In the genomic region with DNA sequence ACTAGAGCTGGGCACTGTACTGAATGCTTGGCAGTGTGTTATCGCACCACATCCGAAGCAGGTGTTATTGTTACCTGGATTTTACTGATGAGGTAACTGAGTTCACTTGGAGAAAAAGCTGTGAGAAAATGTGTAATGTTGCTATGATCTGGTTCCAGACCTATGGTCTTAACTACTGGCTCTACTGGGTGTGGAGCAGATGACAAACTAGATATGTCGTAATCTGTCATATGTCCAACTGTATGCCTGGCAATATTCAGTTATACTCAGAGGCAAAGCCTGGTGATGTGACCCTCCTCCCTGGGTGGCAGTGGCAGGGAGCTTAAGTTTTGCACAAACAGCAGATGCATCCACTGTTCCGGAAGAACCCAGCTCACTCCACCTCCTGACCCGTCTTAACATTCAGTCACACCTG, we compare ENCODE assay signal across 8 cellular contexts. TPM values are rescaled to one million over a fixed set of nuclear protein-coding genes. Genes with fewer than 3 reads are reported as not detected.
DNase-seq lines count a peak whose midpoint lies in the region; ATAC-seq and TF ChIP-seq lines count a peak whose summit lies in the region.

No MANE protein-coding gene starts in this region.

- peaks cover 24% of the 10 kb centered on the region for H3K4me1 Mint-ChIP-seq in activated CD8-positive, alpha-beta T cell treated with anti-CD3 and anti-CD28 coated beads for 36 hours (ENCODE audit: low read depth)
- peaks cover 24% of the 10 kb centered on the region for H3K4me1 Mint-ChIP-seq in stimulated activated naive CD8-positive, alpha-beta T cell treated with anti-CD3 and anti-CD28 coated beads, Interleukin-15, Interleukin-2, amounts not matched to agents 100 ng/mL and 50 ng/mL, for 24 hours (ENCODE audit: low read depth)

- TF ChIP-seq CTCF in BE2C (IDR thresholded peaks at IDR 0.05; ENCODE audit: low read depth, low read length) (no peak), hepatocyte (IDR thresholded peaks at IDR 0.05; ENCODE audit: poor library complexity) (no peak)
- no peak for TF ChIP-seq CTCF in activated CD8-positive, alpha-beta T cell treated with anti-CD3 and anti-CD28 coated beads for 36 hours (IDR thresholded peaks at IDR 0.05)

- peak; percentile 26 for ATAC-seq in activated CD8-positive, alpha-beta T cell treated with anti-CD3 and anti-CD28 coated beads for 36 hours
- ATAC-seq in HG03469 (IDR thresholded peaks at IDR 0.05; ENCODE audit: unreplicated experiment): no peak
- ATAC-seq in HG02571 (IDR thresholded peaks at IDR 0.05; ENCODE audit: unreplicated experiment): no peak

- peaks cover 5% of the 10 kb centered on the region for H3K79me2 ChIP-seq in hepatocyte

- peak overlapping the region; percentile 24 for H3K4me2 ChIP-seq in hepatocyte

- no peak overlapping the region for H3K4me3 Mint-ChIP-seq in activated CD8-positive, alpha-beta T cell treated with anti-CD3 and anti-CD28 coated beads for 36 hours
- H3K4me3 Mint-ChIP-seq in stimulated activated naive CD8-positive, alpha-beta T cell treated with anti-CD3 and anti-CD28 coated beads, Interleukin-15, Interleukin-2, amounts not matched to agents 100 ng/mL and 50 ng/mL, for 24 hours: peak overlapping the region; percentile 73

- H3K9me3 ChIP-seq in BE2C (no peaks in the 10 kb centered on the region), hepatocyte (ENCODE audit: low read depth) (no peaks in the 10 kb centered on the region)

- no peaks in the 10 kb centered on the region for H3K9me3 Mint-ChIP-seq in activated CD8-positive, alpha-beta T cell treated with anti-CD3 and anti-CD28 coated beads for 36 hours
- H3K9me3 Mint-ChIP-seq in stimulated activated naive CD8-positive, alpha-beta T cell treated with anti-CD3 and anti-CD28 coated beads, Interleukin-15, Interleukin-2, amounts not matched to agents 100 ng/mL and 50 ng/mL, for 24 hours: no peaks in the 10 kb centered on the region

- H3K4me3 ChIP-seq in BE2C (ENCODE audit: low read depth, low read length): no peak overlapping the region
- H3K4me3 ChIP-seq in hepatocyte: no peak overlapping the region

- CTCF ChIA-PET in activated CD8-positive, alpha-beta T cell treated with anti-CD3 and anti-CD28 coated beads for 36 hours (lab: Charles Lee): interaction anchor here (0.8 to 2.1 kb wide), 13 partner anchors 21 to 152 kb away, joined by 3 to 14 read pairs (median 5); a partner anchor contains a TSS

- H3K27me3 ChIP-seq in BE2C: no peaks in the 10 kb centered on the region
- no peaks in the 10 kb centered on the region for H3K27me3 ChIP-seq in hepatocyte

- WGBS in hepatocyte (ENCODE audit: low lambda C conversion rate, missing lambda C conversion rate): 63% methylated on average over 5 of the region's 5 CpGs

- H3K36me3 ChIP-seq in BE2C: no peaks in the 10 kb centered on the region
- H3K36me3 ChIP-seq in hepatocyte (replicated peaks; ENCODE audit: insufficient read depth, low read depth): no peaks in the 10 kb centered on the region

- no peaks in the 10 kb centered on the region for H3K9me2 ChIP-seq in hepatocyte (replicated peaks; ENCODE audit: insufficient read depth)

- no peaks in the 10 kb centered on the region for H3K27me3 Mint-ChIP-seq in activated CD8-positive, alpha-beta T cell treated with anti-CD3 and anti-CD28 coated beads for 36 hours
- H3K27me3 Mint-ChIP-seq in stimulated activated naive CD8-positive, alpha-beta T cell treated with anti-CD3 and anti-CD28 coated beads, Interleukin-15, Interleukin-2, amounts not matched to agents 100 ng/mL and 50 ng/mL, for 24 hours: no peaks in the 10 kb centered on the region

- POLR2A ChIA-PET in activated CD8-positive, alpha-beta T cell treated with anti-CD3 and anti-CD28 coated beads for 36 hours (lab: Charles Lee): interaction anchor here (0.8 to 3.4 kb wide), 10 partner anchors 8 to 140 kb away, joined by 3 to 28 read pairs (median 7); a partner anchor contains a TSS

- peaks cover 22% of the 10 kb centered on the region for H3K4me1 ChIP-seq in BE2C
- peaks cover 41% of the 10 kb centered on the region for H3K4me1 ChIP-seq in hepatocyte (ENCODE audit: insufficient read depth)

- DNase-seq in BE2C (peak; percentile 29), KG1 (lab: John Stamatoyannopoulos, UW) (peak; percentile 75), hepatocyte (ENCODE audit: low spot score) (peak; percentile 53), NCI-H524 (lab: John Stamatoyannopoulos, UW) (no peak)
- DNase-seq in activated CD8-positive, alpha-beta T cell treated with anti-CD3 and anti-CD28 coated beads for 36 hours: peak; percentile 67

- H3K27ac ChIP-seq in hepatocyte: peak overlapping the region; percentile 97

- intact Hi-C loops in activated CD8-positive, alpha-beta T cell treated with anti-CD3 and anti-CD28 coated beads for 36 hours (cut with micrococcal nuclease): no loop called here

- peaks cover 5% of the 10 kb centered on the region for H3K36me3 Mint-ChIP-seq in activated CD8-positive, alpha-beta T cell treated with anti-CD3 and anti-CD28 coated beads for 36 hours (ENCODE audit: low read depth)
- no peaks in the 10 kb centered on the region for H3K36me3 Mint-ChIP-seq in stimulated activated naive CD8-positive, alpha-beta T cell treated with anti-CD3 and anti-CD28 coated beads, Interleukin-15, Interleukin-2, amounts not matched to agents 100 ng/mL and 50 ng/mL, for 24 hours (ENCODE audit: low read depth)

- H4K20me1 ChIP-seq in hepatocyte (ENCODE audit: insufficient read depth, poor library complexity, severe bottlenecking): no peaks in the 10 kb centered on the region

- H3K27ac Mint-ChIP-seq in activated CD8-positive, alpha-beta T cell treated with anti-CD3 and anti-CD28 coated beads for 36 hours: no peak overlapping the region
- no peak overlapping the region for H3K27ac Mint-ChIP-seq in stimulated activated naive CD8-positive, alpha-beta T cell treated with anti-CD3 and anti-CD28 coated beads, Interleukin-15, Interleukin-2, amounts not matched to agents 100 ng/mL and 50 ng/mL, for 24 hours

- no peak overlapping the region for H2AFZ ChIP-seq in hepatocyte

RNA-seq across cellular contexts. Expression of a gene that starts 23.5 kb away (rescaled TPM):
- 240 TPM for polyA plus RNA-seq in BE2C (2012; ENCODE audit: insufficient read depth, insufficient read length, low read depth)
- 100 to 1,000 TPM; 271 TPM for total RNA-seq in activated CD8-positive, alpha-beta T cell treated with anti-CD3 and anti-CD28 coated beads for 36 hours
- 589 and 622 TPM in 2 replicates for total RNA-seq in hepatocyte
- polyA plus RNA-seq in hepatocyte: 213 and 282 TPM in 2 replicates

RNA-seq across cellular contexts. Expression of a gene that starts 40.5 kb away (rescaled TPM):
- polyA plus RNA-seq in BE2C (2012; ENCODE audit: insufficient read depth, insufficient read length, low read depth): not detected
- not detected for total RNA-seq in activated CD8-positive, alpha-beta T cell treated with anti-CD3 and anti-CD28 coated beads for 36 hours
- 0.10 TPM in 1 of 2 replicates, not detected in the other for total RNA-seq in hepatocyte
- 0.88 and 1.9 TPM in 2 replicates for polyA plus RNA-seq in hepatocyte

Comparison
In these comparisons a context has a peak if more than half of its experiments do, and no peak if none do; other contexts are left out.
1. DNase-seq: peak in BE2C (single experiment), KG1 (single experiment), activated CD8-positive, alpha-beta T cell treated with anti-CD3 and anti-CD28 coated beads for 36 hours (single experiment) and hepatocyte (single experiment); none in NCI-H524 (0 of 2).